Comparison of ENCODE assay signal across 8 cellular contexts in genomic region chr10:22620140-22620857, GRCh38.
A peak's percentile ranks its signal among the peaks of the same experiment; 100 is the strongest.
DNase-seq lines count a peak whose midpoint lies in the region; ATAC-seq and TF ChIP-seq lines count a peak whose summit lies in the region.

No MANE protein-coding gene starts in this region.

- peaks cover 85% of the 10 kb centered on the region for H3K4me1 Mint-ChIP-seq in endothelial cell (ENCODE audit: unreplicated experiment)
- peaks cover 68 to 89% of the 10 kb centered on the region in 2 donors for H3K4me1 Mint-ChIP-seq in natural killer cell treated with Interleukin-12 subunit alpha and Interleukin-12 subunit beta and Interleukin-15 and Interleukin-18, amount 100 ng/mL, for 72 hours (ENCODE audit: low read depth in 2 of 2)

- no peaks in the 10 kb centered on the region for H3K9me3 Mint-ChIP-seq in endothelial cell (ENCODE audit: unreplicated experiment)
- peaks cover 3% of the 10 kb centered on the region for H3K9me3 Mint-ChIP-seq in natural killer cell treated with Interleukin-12 subunit alpha and Interleukin-12 subunit beta and Interleukin-15 and Interleukin-18, amount 100 ng/mL, for 72 hours

- DNase-seq in DMS 273 (lab: John Stamatoyannopoulos, UW; ENCODE audit: unreplicated experiment) (peak; percentile 76), NCI-H446 treated with DMSO at 0.1 percent for 48 hours (lab: John Stamatoyannopoulos, UW) (peak; percentile 94), endothelial cell (ENCODE audit: low spot score) (no peak), mucosa of gallbladder (ENCODE audit: low spot score) (no peak)
- DNase-seq in natural killer cell treated with Interleukin-12 subunit alpha and Interleukin-12 subunit beta and Interleukin-15 and Interleukin-18, amount 100 ng/mL, for 72 hours (ENCODE audit: low spot score), result no peak
- DNase-seq in activated naive CD4-positive, alpha-beta T cell treated with anti-CD3 and anti-CD28 coated beads, Interleukin-2, amount 50 U/mL, for 16 hours, result no peak
- no peak for DNase-seq in stimulated activated CD4-positive, alpha-beta T cell treated with anti-CD3 and anti-CD28 coated beads, Interleukin-2, amount 100 ng/mL, for 24 hours

- H3K36me3 Mint-ChIP-seq in endothelial cell (ENCODE audit: low read depth, unreplicated experiment), result peaks cover 3% of the 10 kb centered on the region
- H3K36me3 Mint-ChIP-seq in natural killer cell treated with Interleukin-12 subunit alpha and Interleukin-12 subunit beta and Interleukin-15 and Interleukin-18, amount 100 ng/mL, for 72 hours, result peaks cover 5% of the 10 kb centered on the region

- no peaks in the 10 kb centered on the region for H3K27me3 Mint-ChIP-seq in endothelial cell (ENCODE audit: unreplicated experiment)
- no peaks in the 10 kb centered on the region for H3K27me3 Mint-ChIP-seq in natural killer cell treated with Interleukin-12 subunit alpha and Interleukin-12 subunit beta and Interleukin-15 and Interleukin-18, amount 100 ng/mL, for 72 hours

- peak overlapping the region; percentile 98 for H3K27ac Mint-ChIP-seq in endothelial cell (ENCODE audit: unreplicated experiment)
- peak overlapping the region; percentile 96 to 97 for H3K27ac Mint-ChIP-seq in natural killer cell treated with Interleukin-12 subunit alpha and Interleukin-12 subunit beta and Interleukin-15 and Interleukin-18, amount 100 ng/mL, for 72 hours

- TF ChIP-seq CTCF in endothelial cell (IDR thresholded peaks at IDR 0.05; ENCODE audit: unreplicated experiment), result no peak

- ATAC-seq in natural killer cell treated with Interleukin-12 subunit alpha and Interleukin-12 subunit beta and Interleukin-15 and Interleukin-18, amount 100 ng/mL, for 72 hours, result peak; percentile 61 to 77
- ATAC-seq in GM19467 (IDR thresholded peaks at IDR 0.05; ENCODE audit: unreplicated experiment), result no peak

- H3K4me3 Mint-ChIP-seq in endothelial cell (ENCODE audit: unreplicated experiment), result no peak overlapping the region
- peak overlapping the region; percentile 69 for H3K4me3 Mint-ChIP-seq in natural killer cell treated with Interleukin-12 subunit alpha and Interleukin-12 subunit beta and Interleukin-15 and Interleukin-18, amount 100 ng/mL, for 72 hours

Comparison
In these comparisons a context has a peak if more than half of its experiments do, and no peak if none do; other contexts are left out.
1. DNase-seq: peak in DMS 273 (single experiment) and NCI-H446 treated with DMSO at 0.1 percent for 48 hours (single experiment); none in endothelial cell (single experiment), natural killer cell treated with Interleukin-12 subunit alpha and Interleukin-12 subunit beta and Interleukin-15 and Interleukin-18, amount 100 ng/mL, for 72 hours (single experiment), mucosa of gallbladder (single experiment), activated naive CD4-positive, alpha-beta T cell treated with anti-CD3 and anti-CD28 coated beads, Interleukin-2, amount 50 U/mL, for 16 hours (single experiment) and stimulated activated CD4-positive, alpha-beta T cell treated with anti-CD3 and anti-CD28 coated beads, Interleukin-2, amount 100 ng/mL, for 24 hours (0 of 2).